ENCODE assay signal across 18 cellular contexts in genomic region chr7:151825711-151826110, GRCh38. TPM values are rescaled to one million over a fixed set of nuclear protein-coding genes. Genes with fewer than 3 reads are reported as not detected.
DNase-seq lines count a peak whose midpoint lies in the region; ATAC-seq and TF ChIP-seq lines count a peak whose summit lies in the region.
"Had no signal": no experiment of that assay in that cellular context is flagged by ENCODE, and none has a peak within 500 bp of the region (broad histone marks: within the 10 kb centered on the region; RNA-seq: fewer than 3 reads in every experiment).

No MANE protein-coding gene starts in this region.

- no peak for TF ChIP-seq POLR2A in gastrocnemius medialis (IDR thresholded peaks at IDR 0.05)

- no peaks in the 10 kb centered on the region for H3K9me3 Mint-ChIP-seq in activated CD4-positive, alpha-beta memory T cell treated with anti-CD3 and anti-CD28 coated beads, Interleukin-2, amount 10 ng/mL, durations not matched to agents 7 days and 5 days
- H3K9me3 Mint-ChIP-seq: CD8-positive, alpha-beta memory T cell; IgD-negative memory B cell had no signal

- DNase-seq in Right ventricle myocardium superior (peak; percentile 43), left ventricle myocardium superior (no peak), KBM-7 (peak; percentile 26), RPMI7951 (ENCODE audit: low read depth) (peak; percentile 49), gastrocnemius medialis (no peak), cerebellum (ENCODE audit: low spot score) (no peak)
- DNase-seq in activated CD4-positive, alpha-beta memory T cell treated with anti-CD3 and anti-CD28 coated beads, Interleukin-2, amount 10 ng/mL, durations not matched to agents 7 days and 5 days: no peak
- DNase-seq: AML-193; CD8-positive, alpha-beta memory T cell; MV-4-11; NCI-H146; NCI-H510A; RPMI8226; SW 1271 had no signal

- H3K36me3 ChIP-seq in mucosa of stomach (ENCODE audit: control insufficient read depth, insufficient read depth, low read length): no peaks in the 10 kb centered on the region
- H3K36me3 ChIP-seq in gastrocnemius medialis: no peaks in the 10 kb centered on the region
- H3K36me3 ChIP-seq: SJSA1 had no signal

- in situ Hi-C loops in KBM-7 (cut with MboI; ENCODE audit: low pct_unique_long_range_greater_than_20kb, low sequenced_read_pairs) (no loop called here), gastrocnemius medialis (cut with MboI; ENCODE audit: low sequenced_read_pairs in 4 of 4) (no loop called here)

- ATAC-seq in Right ventricle myocardium superior (ENCODE audit: poor library complexity) (no peak), left ventricle myocardium superior (no peak), gastrocnemius medialis (no peak)
- ATAC-seq: HCT116 had no signal

- no peaks in the 10 kb centered on the region for H3K36me3 Mint-ChIP-seq in activated CD4-positive, alpha-beta memory T cell treated with anti-CD3 and anti-CD28 coated beads, Interleukin-2, amount 10 ng/mL, durations not matched to agents 7 days and 5 days (ENCODE audit: low read depth)

- H3K27me3 ChIP-seq in mucosa of stomach (ENCODE audit: control insufficient read depth, insufficient read depth, low read length) (no peaks in the 10 kb centered on the region), gastrocnemius medialis (no peaks in the 10 kb centered on the region)

- H3K27me3 Mint-ChIP-seq in activated CD4-positive, alpha-beta memory T cell treated with anti-CD3 and anti-CD28 coated beads, Interleukin-2, amount 10 ng/mL, durations not matched to agents 7 days and 5 days: no peaks in the 10 kb centered on the region
- H3K27me3 Mint-ChIP-seq: CD8-positive, alpha-beta memory T cell; IgD-negative memory B cell had no signal

- H3K27ac Mint-ChIP-seq in activated CD4-positive, alpha-beta memory T cell treated with anti-CD3 and anti-CD28 coated beads, Interleukin-2, amount 10 ng/mL, durations not matched to agents 7 days and 5 days: no peak overlapping the region

- peak overlapping the region; percentile 9 for H3K9ac ChIP-seq in mucosa of stomach (ENCODE audit: low read length)

- CTCF ChIA-PET in activated CD4-positive, alpha-beta memory T cell treated with anti-CD3 and anti-CD28 coated beads, Interleukin-2, amount 10 ng/mL, durations not matched to agents 7 days and 5 days (lab: Charles Lee): no interaction called here

- no peak overlapping the region for H3K27ac ChIP-seq in gastrocnemius medialis
- H3K27ac ChIP-seq: SJSA1 had no signal

- POLR2A ChIA-PET in activated CD4-positive, alpha-beta memory T cell treated with anti-CD3 and anti-CD28 coated beads, Interleukin-2, amount 10 ng/mL, durations not matched to agents 7 days and 5 days (lab: Charles Lee): no interaction called here

- H3K4me1 ChIP-seq in mucosa of stomach (ENCODE audit: control insufficient read depth, insufficient read depth, low read length) (peaks cover 57% of the 10 kb centered on the region), gastrocnemius medialis (no peaks in the 10 kb centered on the region)
- H3K4me1 ChIP-seq: SJSA1 had no signal

- H3K4me3 Mint-ChIP-seq in activated CD4-positive, alpha-beta memory T cell treated with anti-CD3 and anti-CD28 coated beads, Interleukin-2, amount 10 ng/mL, durations not matched to agents 7 days and 5 days: no peak overlapping the region

- no peak overlapping the region for H3K4me3 ChIP-seq in mucosa of stomach (ENCODE audit: low read length)
- H3K4me3 ChIP-seq in gastrocnemius medialis: no peak overlapping the region
- H3K4me3 ChIP-seq: SJSA1 had no signal

- intact Hi-C loops in Right ventricle myocardium superior (cut with DNase I) (no loop called here), left ventricle myocardium superior (cut with micrococcal nuclease) (no loop called here), gastrocnemius medialis (cut with DNase I; ENCODE audit: low total_unique reads) (no loop called here)

- peaks cover 3% of the 10 kb centered on the region for H3K4me1 Mint-ChIP-seq in activated CD4-positive, alpha-beta memory T cell treated with anti-CD3 and anti-CD28 coated beads, Interleukin-2, amount 10 ng/mL, durations not matched to agents 7 days and 5 days

- no peaks in the 10 kb centered on the region for H3K9me3 ChIP-seq in mucosa of stomach (ENCODE audit: control insufficient read depth, low read length)
- H3K9me3 ChIP-seq in gastrocnemius medialis: no peaks in the 10 kb centered on the region
- H3K9me3 ChIP-seq: SJSA1 had no signal

- TF ChIP-seq CTCF in gastrocnemius medialis (IDR thresholded peaks at IDR 0.05 in 4 of 5, conservative IDR thresholded peaks at IDR 0.05 in 1 of 5): no peak

RNA-seq across cellular contexts. Expression of gene PRKAG2, which starts 51.2 kb away (rescaled TPM):
- total RNA-seq in Right ventricle myocardium superior: 120 TPM
- total RNA-seq in left ventricle myocardium superior: 113 TPM
- 3.2 and 3.6 TPM in 2 replicates for total RNA-seq in RPMI7951 (2014; rRNA removed; shearing (Covaris generic))
- total RNA-seq in gastrocnemius medialis: 10 to 100 TPM in 2 of 4 donors, 1 to 10 TPM in 2; 5.3 to 32.6 (median 13.9) TPM
- 29.1 TPM for total RNA-seq in cerebellum
- total RNA-seq in activated CD4-positive, alpha-beta memory T cell treated with anti-CD3 and anti-CD28 coated beads, Interleukin-2, amount 10 ng/mL, durations not matched to agents 7 days and 5 days: 10 to 100 TPM; 25.4 to 33.7 TPM

Comparison
In these comparisons a context has a peak if more than half of its experiments do, and no peak if none do; other contexts are left out.
1. DNase-seq: peak in Right ventricle myocardium superior (single experiment), KBM-7 (single experiment) and RPMI7951 (single experiment); none in left ventricle myocardium superior (single experiment), gastrocnemius medialis (0 of 2), cerebellum (single experiment) and activated CD4-positive, alpha-beta memory T cell treated with anti-CD3 and anti-CD28 coated beads, Interleukin-2, amount 10 ng/mL, durations not matched to agents 7 days and 5 days (single experiment).